In the genomic region with DNA sequence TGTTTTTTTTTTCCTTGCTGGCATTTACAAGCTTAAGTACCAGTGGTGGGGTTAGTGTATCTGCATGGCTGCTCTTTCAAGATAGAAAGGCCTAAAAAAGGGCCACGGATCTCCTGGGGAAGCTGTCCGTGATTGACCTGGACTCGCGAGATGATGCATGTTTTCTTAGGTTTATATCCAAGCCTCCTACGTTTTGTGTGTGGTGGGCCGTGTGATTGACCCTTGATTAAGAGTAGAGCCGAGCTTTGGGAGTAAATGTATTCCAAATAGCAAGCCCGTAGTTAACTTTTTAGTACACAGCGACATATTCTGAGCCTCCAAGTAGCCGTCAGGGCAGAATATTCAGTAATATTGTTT, we compare ENCODE assay signal across 8 cellular contexts. TPM values are rescaled to one million over a fixed set of nuclear protein-coding genes. Genes with fewer than 3 reads are reported as not detected.
DNase-seq lines count a peak whose midpoint lies in the region; ATAC-seq, FAIRE-seq and TF ChIP-seq lines count a peak whose summit lies in the region.
"Not testable (repeated sequence)": the region's sequence is repeated elsewhere in the genome, so short reads cannot be mapped to it uniquely, and the experiment has no call there.

No MANE protein-coding gene starts in this region.

- peak overlapping the region; percentile 94 for H3K4me3 Mint-ChIP-seq in activated CD8-positive, alpha-beta memory T cell treated with anti-CD3 and anti-CD28 coated beads, Interleukin-2, amount 10 ng/mL, durations not matched to agents 7 days and 5 days

- not testable (repeated sequence) for H2AK5ac ChIP-seq in H1 (ENCODE audit: low read depth, low read length)

- peaks cover 30% of the 10 kb centered on the region for H3K4me1 Mint-ChIP-seq in activated CD8-positive, alpha-beta memory T cell treated with anti-CD3 and anti-CD28 coated beads, Interleukin-2, amount 10 ng/mL, durations not matched to agents 7 days and 5 days

- H3K4me2 ChIP-seq in H1 (ENCODE audit: insufficient read depth in 1 of 2, low read depth in 2 of 2, low read length in 2 of 2): peak overlapping the region; percentile 63 to 84; a peak in 3 of 4 replicates

- TF ChIP-seq EP300 in H1 (IDR thresholded peaks at IDR 0.05; ENCODE audit: borderline replicate concordance in 1 of 2, low read depth in 2 of 2, low read length in 2 of 2): not testable (repeated sequence)

- H2BK120ac ChIP-seq in H1 (replicated peaks; ENCODE audit: low read depth, low read length): not testable (repeated sequence)

- intact Hi-C loops in left colon (cut with DNase I, micrococcal nuclease); prostate gland (cut with DNase I): not testable (repeated sequence)

- H3K79me2 ChIP-seq in H1 (ENCODE audit: control insufficient read depth in 1 of 2, insufficient read depth in 2 of 2, low read length in 2 of 2): peaks cover 12 to 74% of the 10 kb centered on the region in 2 experiments

- not testable (repeated sequence) for H3K23ac ChIP-seq in H1 (ENCODE audit: insufficient read length)

- not testable (repeated sequence) for H3K9me3 ChIP-seq in H1 (ENCODE audit: insufficient read depth in 2 of 2, low read depth in 1 of 2, low read length in 1 of 2); prostate gland

- TF ChIP-seq POLR2A in H1 (IDR thresholded peaks at IDR 0.05; ENCODE audit: control extremely low read depth in 1 of 2, low read depth in 2 of 2, low read length in 2 of 2): peak in 1 of 2 experiments; percentile 2; a peak in 1 of 3 replicates
- TF ChIP-seq POLR2A in prostate gland (IDR thresholded peaks at IDR 0.05): not testable (repeated sequence)

- peak overlapping the region; percentile 49 to 92 (median 80) for H3K9ac ChIP-seq in H1 (replicated peaks in 1 of 4; ENCODE audit: extremely low read depth in 1 of 4, low read depth in 3 of 4, low read length in 3 of 4)

- not testable (repeated sequence) for H3K4me1 ChIP-seq in H1 (replicated peaks in 1 of 4; ENCODE audit: control insufficient read depth in 3 of 4, insufficient read depth in 4 of 4, low read length in 3 of 4); prostate gland (replicated peaks)

- not testable (repeated sequence) for H2BK5ac ChIP-seq in H1 (ENCODE audit: low read depth, low read length)

- H2BK15ac ChIP-seq in H1 (ENCODE audit: low read length): not testable (repeated sequence)

- peak overlapping the region; percentile 66 to 92 (median 82) for H3K4me3 ChIP-seq in H1 (ENCODE audit: extremely low read depth in 1 of 4, insufficient read depth in 2 of 4, low read depth in 3 of 4, low read length in 4 of 4)
- peak overlapping the region; percentile 51 to 73 for H3K4me3 ChIP-seq in prostate gland

- not testable (repeated sequence) for H3K79me1 ChIP-seq in H1 (ENCODE audit: low read depth, low read length)

- not testable (repeated sequence) for H4K8ac ChIP-seq in H1 (ENCODE audit: extremely low read depth, insufficient read depth, low read length)

- DNase-seq in NAMALWA (ENCODE audit: low spot score): peak; percentile 43
- not testable (repeated sequence) for DNase-seq in activated CD8-positive, alpha-beta memory T cell treated with anti-CD3 and anti-CD28 coated beads, Interleukin-2, amount 10 ng/mL, durations not matched to agents 7 days and 5 days; H1 (ENCODE audit: low read depth in 1 of 2, low spot score in 2 of 2); left colon; prostate gland (ENCODE audit: low spot score)

- not testable (repeated sequence) for H2BK20ac ChIP-seq in H1 (ENCODE audit: low read length)

- ATAC-seq in GM18870 (IDR thresholded peaks at IDR 0.05; ENCODE audit: unreplicated experiment): peak; percentile 25
- peak; percentile 11 for ATAC-seq in HG02938 (IDR thresholded peaks at IDR 0.05; ENCODE audit: unreplicated experiment)
- peak; percentile 16 for ATAC-seq in activated CD8-positive, alpha-beta memory T cell treated with anti-CD3 and anti-CD28 coated beads, Interleukin-2, amount 10 ng/mL, durations not matched to agents 7 days and 5 days
- ATAC-seq in left colon: peak; percentile 20

- H3K9me3 Mint-ChIP-seq in activated CD8-positive, alpha-beta memory T cell treated with anti-CD3 and anti-CD28 coated beads, Interleukin-2, amount 10 ng/mL, durations not matched to agents 7 days and 5 days (ENCODE audit: low read depth): not testable (repeated sequence)

- H3K27ac ChIP-seq in 22Rv1 (peak overlapping the region; percentile 42), H1 (ENCODE audit: low read depth, low read length) (peak overlapping the region; percentile 73; the same call in 1 of the 2 replicates), prostate gland (peak overlapping the region in 1 of 2 donors; percentile 54)

- H3K18ac ChIP-seq in H1 (ENCODE audit: extremely low read depth, low read length): not testable (repeated sequence)

- not testable (repeated sequence) for H3K36me3 ChIP-seq in H1 (ENCODE audit: control insufficient read depth in 2 of 4, insufficient read depth in 4 of 4, low read length in 3 of 4); prostate gland

- POLR2A ChIA-PET in H1 (lab: Charles Lee; ENCODE audit: partially characterized antibody): not testable (repeated sequence)

- not testable (repeated sequence) for H3K23me2 ChIP-seq in H1 (ENCODE audit: low read depth, low read length)

- H4K20me1 ChIP-seq in H1 (replicated peaks in 1 of 2; ENCODE audit: control insufficient read depth in 1 of 2, insufficient read depth in 2 of 2, low read length in 2 of 2): not testable (repeated sequence)

- not testable (repeated sequence) for H2AFZ ChIP-seq in H1 (ENCODE audit: low read length)

- H3K27ac Mint-ChIP-seq in activated CD8-positive, alpha-beta memory T cell treated with anti-CD3 and anti-CD28 coated beads, Interleukin-2, amount 10 ng/mL, durations not matched to agents 7 days and 5 days: peak overlapping the region; percentile 93

- not testable (repeated sequence) for TF ChIP-seq CTCF in 22Rv1 (IDR thresholded peaks at IDR 0.05); H1 (IDR thresholded peaks at IDR 0.05; ENCODE audit: control extremely low read depth in 1 of 3, insufficient read depth in 1 of 3, low read depth in 1 of 3, low read length in 3 of 3); prostate gland (IDR thresholded peaks at IDR 0.05)

- H3K27me3 ChIP-seq in H1 (replicated peaks in 1 of 4; ENCODE audit: control insufficient read depth in 3 of 4, extremely low read depth in 1 of 4, insufficient read depth in 3 of 4, low read length in 3 of 4); prostate gland (replicated peaks; ENCODE audit: insufficient read depth): not testable (repeated sequence)

- CTCF ChIA-PET in activated CD8-positive, alpha-beta memory T cell treated with anti-CD3 and anti-CD28 coated beads, Interleukin-2, amount 10 ng/mL, durations not matched to agents 7 days and 5 days (lab: Charles Lee): interaction anchor here (1.0 kb wide), 1 partner anchor 56 kb away, joined by 3 read pairs; no protein-coding TSS in a partner anchor
- CTCF ChIA-PET in H1 (lab: Charles Lee; ENCODE audit: partially characterized antibody): interaction anchor here (0.7 kb wide), 1 partner anchor 104 kb away, joined by 3 read pairs; no protein-coding TSS in a partner anchor

- H3K4ac ChIP-seq in H1 (replicated peaks; ENCODE audit: insufficient read length, low read depth, low read length): not testable (repeated sequence)

- H2BK12ac ChIP-seq in H1 (ENCODE audit: low read depth, low read length): not testable (repeated sequence)

- not testable (repeated sequence) for TF ChIP-seq RAD21 in H1 (IDR thresholded peaks at IDR 0.05 in 1 of 2, conservative IDR thresholded peaks at IDR 0.05 in 1 of 2; ENCODE audit: low read depth in 2 of 2, low read length in 2 of 2)

- H3K14ac ChIP-seq in H1 (ENCODE audit: insufficient read length): not testable (repeated sequence)

- not testable (repeated sequence) for FAIRE-seq in H1 (lab: Jason Lieb, UNC)

- not testable (repeated sequence) for H4K5ac ChIP-seq in H1 (ENCODE audit: insufficient read length, low read depth, low read length)

- not testable (repeated sequence) for H3K27me3 Mint-ChIP-seq in activated CD8-positive, alpha-beta memory T cell treated with anti-CD3 and anti-CD28 coated beads, Interleukin-2, amount 10 ng/mL, durations not matched to agents 7 days and 5 days

- peaks cover 16% of the 10 kb centered on the region for H3K36me3 Mint-ChIP-seq in activated CD8-positive, alpha-beta memory T cell treated with anti-CD3 and anti-CD28 coated beads, Interleukin-2, amount 10 ng/mL, durations not matched to agents 7 days and 5 days

- WGBS in H1 (ENCODE audit: extremely low coverage in 1 of 2, insufficient coverage in 1 of 2, insufficient read length in 1 of 2, insufficient replicate concordance in 2 of 2, low coverage in 1 of 2, low lambda C conversion rate in 2 of 2, missing lambda C conversion rate in 1 of 2), 2 experiments: 3% methylated on average over 9 of the region's 10 CpGs; no CpG with 5 or more reads in 1 of the 2 experiments
- WGBS in prostate gland: 0% methylated on average over 10 of the region's 10 CpGs

- not testable (repeated sequence) for H3K56ac ChIP-seq in H1 (replicated peaks; ENCODE audit: insufficient read length, low read depth, low read length)

- not testable (repeated sequence) for H4K91ac ChIP-seq in H1 (replicated peaks; ENCODE audit: insufficient read length, low read length)

RNA-seq across cellular contexts. Expression of gene TIMM23, which starts 0.5 kb away (rescaled TPM):
- 10 to 100 TPM; 56.0 to 73.9 TPM for total RNA-seq in activated CD8-positive, alpha-beta memory T cell treated with anti-CD3 and anti-CD28 coated beads, Interleukin-2, amount 10 ng/mL, durations not matched to agents 7 days and 5 days
- total RNA-seq in H1 (2021; fragmentation: NEBNext Ultra II Directional; extraction: Animal tissue kit (Norgen Biotek cat#: 25700)): 101 and 106 TPM in 2 replicates
- 83.9 and 130 TPM in 2 replicates for polyA plus RNA-seq in H1 (2011; rRNA removed)
- polyA plus RNA-seq in H1 (2011; cell fraction: cytosol; rRNA removed): 118 TPM
- 28.9 TPM for polyA plus RNA-seq in H1 (2011; cell fraction: nucleus; rRNA removed)
- polyA plus RNA-seq in H1 (2012, experiment 1 of 2): 102 to 127 TPM (median 108 TPM) in 4 replicates
- polyA plus RNA-seq in H1 (2012, experiment 2 of 2): 75.9 TPM
- 101 TPM for polyA plus RNA-seq in H1 (2013, experiment 1 of 2)
- 106 TPM for polyA plus RNA-seq in H1 (2013, experiment 2 of 2)
- polyA minus RNA-seq in H1 (2011; rRNA and poly(A)+ RNA removed): 61.1 and 78.1 TPM in 2 replicates
- 47.1 TPM for polyA minus RNA-seq in H1 (2011; cell fraction: cytosol; rRNA and poly(A)+ RNA removed)
- 41.9 TPM for polyA minus RNA-seq in H1 (2011; cell fraction: nucleus; rRNA and poly(A)+ RNA removed)
- total RNA-seq in left colon (10 to 100 TPM; 37.4 to 50.3 TPM), prostate gland (10 to 100 TPM; 60.8 to 93.5 TPM)

RNA-seq across cellular contexts. Expression of gene NCOA4, which starts 57.6 kb away (rescaled TPM):
- 100 to 1,000 TPM in 1 of 2 experiments, 10 to 100 TPM in 1; 90.9 to 122 TPM for total RNA-seq in activated CD8-positive, alpha-beta memory T cell treated with anti-CD3 and anti-CD28 coated beads, Interleukin-2, amount 10 ng/mL, durations not matched to agents 7 days and 5 days
- 63.7 and 65.2 TPM in 2 replicates for total RNA-seq in H1 (2021; fragmentation: NEBNext Ultra II Directional; extraction: Animal tissue kit (Norgen Biotek cat#: 25700))
- polyA plus RNA-seq in H1 (2011; rRNA removed): 19.8 and 28.9 TPM in 2 replicates
- 39.3 TPM for polyA plus RNA-seq in H1 (2011; cell fraction: cytosol; rRNA removed)
- 21.7 TPM for polyA plus RNA-seq in H1 (2011; cell fraction: nucleus; rRNA removed)
- 32.7 to 46.6 TPM (median 37.7 TPM) in 4 replicates for polyA plus RNA-seq in H1 (2012, experiment 1 of 2)
- 4.5 TPM for polyA plus RNA-seq in H1 (2012, experiment 2 of 2)
- polyA plus RNA-seq in H1 (2013, experiment 1 of 2): 39.2 TPM
- 37.6 TPM for polyA plus RNA-seq in H1 (2013, experiment 2 of 2)
- polyA minus RNA-seq in H1 (2011; rRNA and poly(A)+ RNA removed): 100 and 135 TPM in 2 replicates
- 39.9 TPM for polyA minus RNA-seq in H1 (2011; cell fraction: cytosol; rRNA and poly(A)+ RNA removed)
- 31.0 TPM for polyA minus RNA-seq in H1 (2011; cell fraction: nucleus; rRNA and poly(A)+ RNA removed)
- total RNA-seq in left colon: 100 to 1,000 TPM; 172 to 204 TPM
- total RNA-seq in prostate gland: 100 to 1,000 TPM; 131 to 434 TPM
